ENCODE assay signal across 9 cellular contexts in genomic region chr17:50560931-50561750, GRCh38. TPM values are rescaled to one million over a fixed set of nuclear protein-coding genes. Genes with fewer than 3 reads are reported as not detected.
DNase-seq lines count a peak whose midpoint lies in the region; ATAC-seq, FAIRE-seq and TF ChIP-seq lines count a peak whose summit lies in the region.
"Had no signal": no experiment of that assay in that cellular context is flagged by ENCODE, and none has a peak within 500 bp of the region (broad histone marks: within the 10 kb centered on the region; RNA-seq: fewer than 3 reads in every experiment).

No MANE protein-coding gene starts in this region.

- BruUV-seq in K562 (replicated peaks; lab: Mats Ljungman, UMichigan): no TSS peak

- in situ Hi-C loops in K562 (cut with MboI): no loop called here

- H3K27me3 Mint-ChIP-seq in H9 (ENCODE audit: low read depth) (peaks cover 86% of the 10 kb centered on the region), nephron progenitor cell (ENCODE audit: low read depth, poor library complexity) (peaks cover 92% of the 10 kb centered on the region)
- H3K27me3 Mint-ChIP-seq in T-helper 2 cell treated with Interferon-gamma antibody and Interleukin-4, amounts not matched to agents 5 μg/mL and 100 μg/mL, for 36 hours (ENCODE audit: low read depth): peaks cover 70% of the 10 kb centered on the region

- no peak overlapping the region for H3K18ac ChIP-seq in H9 (ENCODE audit: insufficient read length, low read depth, low read length)

- no peak overlapping the region for H2BK120ac ChIP-seq in H9 (ENCODE audit: low read depth, low read length, poor library complexity, severe bottlenecking)

- no peak overlapping the region for H2BK20ac ChIP-seq in H9 (ENCODE audit: low read depth, low read length, poor library complexity, severe bottlenecking)

- no peak overlapping the region for H3K27ac Mint-ChIP-seq in H9
- H3K27ac Mint-ChIP-seq in nephron progenitor cell: no peak overlapping the region
- H3K27ac Mint-ChIP-seq in T-helper 2 cell treated with Interferon-gamma antibody and Interleukin-4, amounts not matched to agents 5 μg/mL and 100 μg/mL, for 36 hours: no peak overlapping the region

- H2BK12ac ChIP-seq in H9 (ENCODE audit: insufficient read length, low read depth, low read length): no peak overlapping the region

- no peak overlapping the region for H4K91ac ChIP-seq in H9 (ENCODE audit: insufficient read length, low read depth, low read length)

- peaks cover 2% of the 10 kb centered on the region; the same call in 1 of the 2 replicates for H3K4me1 ChIP-seq in H9 (ENCODE audit: insufficient read depth, low read length)
- peaks cover 9 to 38% of the 10 kb centered on the region in 2 experiments for H3K4me1 ChIP-seq in K562 (replicated peaks in 1 of 2; ENCODE audit: control insufficient read depth in 2 of 2, insufficient read depth in 2 of 2, low read length in 2 of 2)

- no peak overlapping the region for H3K9ac ChIP-seq in H9 (ENCODE audit: extremely low read depth, insufficient read length, low read length)
- 0 out of 4 replicates have a peak overlapping the region, but pooled peaks of 1 of the 2 experiments have one; percentile 46 for H3K9ac ChIP-seq in K562 (ENCODE audit: insufficient read depth in 1 of 2, low read depth in 2 of 2, low read length in 2 of 2)

- H3K4me3 ChIP-seq in K562: peak overlapping the region; percentile 37; the same call in 1 of the 2 replicates

- H3K27me3 ChIP-seq in H9 (ENCODE audit: insufficient read depth, low read length) (peaks cover 48% of the 10 kb centered on the region), K562 (ENCODE audit: control insufficient read depth in 2 of 2, insufficient read depth in 2 of 2, low read length in 2 of 2) (peaks cover 25 to 49% of the 10 kb centered on the region in 2 experiments)

- FAIRE-seq in K562 (lab: Jason Lieb, UNC): no peak

- H3K27ac ChIP-seq in H9 (ENCODE audit: insufficient read length, low read depth, low read length): no peak overlapping the region
- H3K27ac ChIP-seq in K562 (ENCODE audit: extremely low read depth, low read depth, low read length): no peak overlapping the region

- no peak for TF ChIP-seq EP300 in K562 (IDR thresholded peaks at IDR 0.05; ENCODE audit: low read length)

- no peak overlapping the region for H3K4ac ChIP-seq in H9 (ENCODE audit: low read depth, low read length)

- peaks cover 25 to 51% of the 10 kb centered on the region in 2 experiments for H3K4me1 Mint-ChIP-seq in H9
- H3K4me1 Mint-ChIP-seq in nephron progenitor cell: peaks cover 74% of the 10 kb centered on the region
- peaks cover 9% of the 10 kb centered on the region for H3K4me1 Mint-ChIP-seq in T-helper 2 cell treated with Interferon-gamma antibody and Interleukin-4, amounts not matched to agents 5 μg/mL and 100 μg/mL, for 36 hours (ENCODE audit: low read depth)

- no peak overlapping the region for H2BK15ac ChIP-seq in H9 (ENCODE audit: low read depth, low read length)

- H3K4me2 ChIP-seq in H9 (ENCODE audit: insufficient read depth, insufficient read length, low read length) (peak overlapping the region; percentile 74), K562 (ENCODE audit: insufficient read depth, low read length) (no peak overlapping the region)

- no peaks in the 10 kb centered on the region for H3K36me3 ChIP-seq in K562 (ENCODE audit: control insufficient read depth, insufficient read depth, low read length)

- H3K9me3 ChIP-seq in H9 (ENCODE audit: control insufficient read depth, low read depth, low read length) (no peaks in the 10 kb centered on the region), K562 (replicated peaks; ENCODE audit: control insufficient read depth, insufficient read depth, low read depth, low read length) (no peaks in the 10 kb centered on the region)

- TF ChIP-seq CTCF in H9 (conservative IDR thresholded peaks at IDR 0.05): no peak
- no peak for TF ChIP-seq CTCF in K562 (IDR thresholded peaks at IDR 0.05 in 2 of 3, conservative IDR thresholded peaks at IDR 0.05 in 1 of 3; ENCODE audit: insufficient read depth in 2 of 3, low read depth in 1 of 3, low read length in 3 of 3)
- no peak for TF ChIP-seq CTCF in nephron progenitor cell (IDR thresholded peaks at IDR 0.05)

- H2AFZ ChIP-seq in H9 (ENCODE audit: low read length) (no peak overlapping the region), K562 (ENCODE audit: low read depth, low read length) (no peak overlapping the region)

- H4K5ac ChIP-seq in H9 (ENCODE audit: insufficient read length, low read depth, low read length): no peak overlapping the region

- H3K36me3 Mint-ChIP-seq in H9 (ENCODE audit: insufficient read depth in 1 of 3, low read depth in 3 of 3) (no peaks in the 10 kb centered on the region; a peak in 1 of 7 replicates), nephron progenitor cell (ENCODE audit: low read depth) (no peaks in the 10 kb centered on the region)
- no peaks in the 10 kb centered on the region for H3K36me3 Mint-ChIP-seq in T-helper 2 cell treated with Interferon-gamma antibody and Interleukin-4, amounts not matched to agents 5 μg/mL and 100 μg/mL, for 36 hours (ENCODE audit: low read depth)

- no peak overlapping the region for H2AK5ac ChIP-seq in H9 (ENCODE audit: insufficient read length, low read length)

- no peak overlapping the region for H3K14ac ChIP-seq in H9 (ENCODE audit: insufficient read depth, low read length)

- no peak overlapping the region for H3T11ph ChIP-seq in H9 (ENCODE audit: low read length)

- TF ChIP-seq RAD21 in K562 (CRISPR knock-in tag; conservative IDR thresholded peaks at IDR 0.05 in 1 of 2, IDR thresholded peaks at IDR 0.05 in 1 of 2): no peak

- POLR2A ChIA-PET in K562 (lab: Yijun Ruan, JAX): interaction anchor here (0.5 to 1.6 kb wide), 5 partner anchors 10 to 156 kb away, joined by 3 to 7 read pairs (median 3); no protein-coding TSS in a partner anchor

- peak; percentile 3 for DNase-seq in COLO668 (lab: John Stamatoyannopoulos, UW; ENCODE audit: unreplicated experiment)
- peak; percentile 51 for DNase-seq in H9
- DNase-seq in K562 (ENCODE audit: extremely low read depth in 1 of 4, low spot score in 3 of 4): peak in 1 of 4 experiments; percentile 29
- peak; percentile 55 for DNase-seq in nephron progenitor cell
- no peak for DNase-seq in GM19240 (ENCODE audit: insufficient read length, low spot score)
- no peak for DNase-seq in T-helper 2 cell treated with Interferon-gamma antibody and Interleukin-4, amounts not matched to agents 5 μg/mL and 100 μg/mL, for 36 hours (ENCODE audit: low spot score)
- DNase-seq in HUDEP-2 (lab: John Stamatoyannopoulos, UW; ENCODE audit: unreplicated experiment in 76 of 76): no peak
- no peak for DNase-seq in T1000 (lab: John Stamatoyannopoulos, UW)

- H3K9me3 Mint-ChIP-seq in H9 (no peaks in the 10 kb centered on the region), nephron progenitor cell (no peaks in the 10 kb centered on the region)
- no peaks in the 10 kb centered on the region for H3K9me3 Mint-ChIP-seq in T-helper 2 cell treated with Interferon-gamma antibody and Interleukin-4, amounts not matched to agents 5 μg/mL and 100 μg/mL, for 36 hours

- no CpG with 5 or more reads among the region's 89 CpGs for WGBS in H9 (ENCODE audit: extremely low coverage, insufficient read length, low lambda C conversion rate)
- WGBS in K562 (ENCODE audit: insufficient coverage, low coverage, missing lambda C conversion rate): 11% methylated on average over 37 of the region's 89 CpGs

- peaks cover 26% of the 10 kb centered on the region for H3K23me2 ChIP-seq in H9 (ENCODE audit: insufficient read length, low read depth, low read length, poor library complexity, severe bottlenecking)

- intact Hi-C loops in K562 (cut with micrococcal nuclease): no loop called here

- H4K8ac ChIP-seq in H9 (replicated peaks; ENCODE audit: insufficient read length, low read depth, low read length): no peak overlapping the region

- no peak overlapping the region for H2BK5ac ChIP-seq in H9 (ENCODE audit: insufficient read length, low read length)

- no peaks in the 10 kb centered on the region for H3K9me1 ChIP-seq in K562 (ENCODE audit: control insufficient read depth, insufficient read depth, low read length)

- no peaks in the 10 kb centered on the region for H4K20me1 ChIP-seq in H9 (ENCODE audit: control insufficient read depth, insufficient read depth, insufficient read length)
- H4K20me1 ChIP-seq in K562 (replicated peaks; ENCODE audit: control insufficient read depth, insufficient read depth, low read length): peaks cover 20% of the 10 kb centered on the region; the same call in 1 of the 2 replicates

- H3K56ac ChIP-seq in H9 (ENCODE audit: insufficient read length, low read depth, low read length): no peak overlapping the region

- CTCF ChIA-PET in K562 (lab: Yijun Ruan, JAX; ENCODE audit: low intra/inter-chr PET ratio): no interaction called here

- no peak overlapping the region for H3K23ac ChIP-seq in H9 (ENCODE audit: insufficient read length, low read depth, low read length)

- H3K79me1 ChIP-seq in H9 (ENCODE audit: insufficient read depth, low read depth, low read length, poor library complexity, severe bottlenecking): no peaks in the 10 kb centered on the region

- ATAC-seq in K562: no peak

- TF ChIP-seq POLR2A in K562 (conservative IDR thresholded peaks at IDR 0.05): no peak

- peak overlapping the region; percentile 14 to 82 for H3K4me3 Mint-ChIP-seq in H9
- peak overlapping the region; percentile 58 for H3K4me3 Mint-ChIP-seq in nephron progenitor cell
- H3K4me3 Mint-ChIP-seq in T-helper 2 cell treated with Interferon-gamma antibody and Interleukin-4, amounts not matched to agents 5 μg/mL and 100 μg/mL, for 36 hours: no peak overlapping the region

- H3K79me2 ChIP-seq in H9 (ENCODE audit: insufficient read depth, low read length) (no peaks in the 10 kb centered on the region), K562 (ENCODE audit: control insufficient read depth, insufficient read depth, low read length) (no peaks in the 10 kb centered on the region)

RNA-seq across cellular contexts. Expression of gene CACNA1G, which starts 0.6 kb away (rescaled TPM):
- total RNA-seq in H9 (2021): 1.5 and 1.7 TPM in 2 replicates
- 0.23 TPM in 2 replicates for total RNA-seq in K562 (2011; cell fraction: chromatin; rRNA removed; ENCODE audit: low replicate concordance)
- total RNA-seq in K562 (2011; cell fraction: nucleolus; rRNA removed): not detected in 2 replicates
- total RNA-seq in K562 (2011; cell fraction: nucleoplasm; rRNA removed): not detected in 2 replicates
- total RNA-seq in K562 (2014; rRNA removed): not detected in 2 replicates
- total RNA-seq in K562 (2014; rRNA removed; fragmentation: Illumina TruSeq; extraction: Trizol): not detected in 2 replicates
- total RNA-seq in K562 (2015; rRNA removed; fragmentation: Illumina TruSeq; extraction: Trizol): not detected in 2 replicates
- not detected in 2 replicates for total RNA-seq in K562 (2021)
- polyA plus RNA-seq in K562 (2011; rRNA removed): 0.01 TPM in 1 of 2 replicates, not detected in the other
- polyA plus RNA-seq in K562 (2011; cell fraction: cytosol; rRNA removed): 0.07 TPM in 1 of 2 replicates, not detected in the other
- polyA plus RNA-seq in K562 (2011; cell fraction: nucleus; rRNA removed): 0.07 TPM in 2 replicates
- 0.06 TPM in 1 of 2 replicates, not detected in the other for polyA plus RNA-seq in K562 (2012)
- not detected in 2 replicates for polyA plus RNA-seq in K562 (2014; fragmentation: Illumina TruSeq; extraction: Trizol)
- polyA plus RNA-seq in K562 (2014; fragmentation: Nextera tagmentation; extraction: Ambion mirVana): not detected
- polyA plus RNA-seq in K562 (2014; rRNA removed): not detected in 2 replicates
- not detected in 2 replicates for polyA minus RNA-seq in K562 (2011; rRNA and poly(A)+ RNA removed)
- polyA minus RNA-seq in K562 (2011; cell fraction: cytosol; rRNA and poly(A)+ RNA removed): not detected in 2 replicates
- not detected in 2 replicates for polyA minus RNA-seq in K562 (2011; cell fraction: nucleus; rRNA and poly(A)+ RNA removed)

RNA-seq across cellular contexts. Expression of gene SPATA20, which starts 14.2 kb away (rescaled TPM):
- total RNA-seq in H9 (2021) (23.9 and 26.6 TPM in 2 replicates), K562 (2014; rRNA removed) (1.0 and 2.6 TPM in 2 replicates), K562 (2014; rRNA removed; fragmentation: Illumina TruSeq; extraction: Trizol) (0.67 and 0.80 TPM in 2 replicates), K562 (2015; rRNA removed; fragmentation: Illumina TruSeq; extraction: Trizol) (1.8 and 2.1 TPM in 2 replicates), K562 (2021) (2.5 and 3.2 TPM in 2 replicates)
- 6.5 and 16.4 TPM in 2 replicates for total RNA-seq in K562 (2011; cell fraction: chromatin; rRNA removed; ENCODE audit: low replicate concordance)
- total RNA-seq in K562 (2011; cell fraction: nucleolus; rRNA removed): 10.9 and 11.0 TPM in 2 replicates
- 5.4 and 7.9 TPM in 2 replicates for total RNA-seq in K562 (2011; cell fraction: nucleoplasm; rRNA removed)
- polyA plus RNA-seq in K562 (2011; rRNA removed) (1.5 and 5.8 TPM in 2 replicates), K562 (2014; fragmentation: Illumina TruSeq; extraction: Trizol) (1.3 and 2.1 TPM in 2 replicates), K562 (2014; fragmentation: Nextera tagmentation; extraction: Ambion mirVana) (under 1 TPM; 0.08 to 0.13 TPM), K562 (2014; rRNA removed) (3.7 and 4.0 TPM in 2 replicates)
- polyA plus RNA-seq in K562 (2011; cell fraction: cytosol; rRNA removed): 1.6 and 2.9 TPM in 2 replicates
- 33.3 and 59.9 TPM in 2 replicates for polyA plus RNA-seq in K562 (2011; cell fraction: nucleus; rRNA removed)
- 2.7 and 9.9 TPM in 2 replicates for polyA plus RNA-seq in K562 (2012)
- 1.6 and 1.8 TPM in 2 replicates for polyA minus RNA-seq in K562 (2011; rRNA and poly(A)+ RNA removed)
- polyA minus RNA-seq in K562 (2011; cell fraction: cytosol; rRNA and poly(A)+ RNA removed): 0.48 and 5.2 TPM in 2 replicates
- polyA minus RNA-seq in K562 (2011; cell fraction: nucleus; rRNA and poly(A)+ RNA removed): 7.9 and 20.1 TPM in 2 replicates

RNA-seq across cellular contexts. Expression of gene EPN3, which starts 28.6 kb away (rescaled TPM):
- 1.9 and 2.2 TPM in 2 replicates for total RNA-seq in H9 (2021)
- total RNA-seq in K562 (2011; cell fraction: chromatin; rRNA removed; ENCODE audit: low replicate concordance): 0.09 TPM in 1 of 2 replicates, not detected in the other
- total RNA-seq in K562 (2011; cell fraction: nucleolus; rRNA removed): 0.33 TPM in 1 of 2 replicates, not detected in the other
- total RNA-seq in K562 (2011; cell fraction: nucleoplasm; rRNA removed): not detected in 2 replicates
- not detected in 2 replicates for total RNA-seq in K562 (2014; rRNA removed)
- not detected in 2 replicates for total RNA-seq in K562 (2014; rRNA removed; fragmentation: Illumina TruSeq; extraction: Trizol)
- not detected in 2 replicates for total RNA-seq in K562 (2015; rRNA removed; fragmentation: Illumina TruSeq; extraction: Trizol)
- 0.16 TPM in 2 replicates for total RNA-seq in K562 (2021)
- not detected in 2 replicates for polyA plus RNA-seq in K562 (2011; rRNA removed)
- 0.01 TPM in 1 of 2 replicates, not detected in the other for polyA plus RNA-seq in K562 (2011; cell fraction: cytosol; rRNA removed)
- polyA plus RNA-seq in K562 (2011; cell fraction: nucleus; rRNA removed): 0.04 and 0.07 TPM in 2 replicates
- not detected in 2 replicates for polyA plus RNA-seq in K562 (2012)
- polyA plus RNA-seq in K562 (2014; fragmentation: Illumina TruSeq; extraction: Trizol): not detected in 2 replicates
- polyA plus RNA-seq in K562 (2014; fragmentation: Nextera tagmentation; extraction: Ambion mirVana): not detected
- polyA plus RNA-seq in K562 (2014; rRNA removed): not detected in 2 replicates
- 0.09 TPM in 1 of 2 replicates, not detected in the other for polyA minus RNA-seq in K562 (2011; rRNA and poly(A)+ RNA removed)
- not detected in 2 replicates for polyA minus RNA-seq in K562 (2011; cell fraction: cytosol; rRNA and poly(A)+ RNA removed)
- 0.11 TPM in 1 of 2 replicates, not detected in the other for polyA minus RNA-seq in K562 (2011; cell fraction: nucleus; rRNA and poly(A)+ RNA removed)
- total RNA-seq: subcutaneous adipose tissue had no signal

RNA-seq across cellular contexts. Expression of gene MYCBPAP, which starts 52.9 kb away (rescaled TPM):
- 1.7 and 1.9 TPM in 2 replicates for total RNA-seq in H9 (2021)
- not detected in 2 replicates for total RNA-seq in K562 (2011; cell fraction: chromatin; rRNA removed; ENCODE audit: low replicate concordance)
- 0.50 TPM in 1 of 2 replicates, not detected in the other for total RNA-seq in K562 (2011; cell fraction: nucleolus; rRNA removed)
- 0.31 and 1.5 TPM in 2 replicates for total RNA-seq in K562 (2011; cell fraction: nucleoplasm; rRNA removed)
- not detected in 2 replicates for total RNA-seq in K562 (2014; rRNA removed)
- not detected in 2 replicates for total RNA-seq in K562 (2014; rRNA removed; fragmentation: Illumina TruSeq; extraction: Trizol)
- not detected in 2 replicates for total RNA-seq in K562 (2015; rRNA removed; fragmentation: Illumina TruSeq; extraction: Trizol)
- total RNA-seq in K562 (2021): not detected in 2 replicates
- polyA plus RNA-seq in K562 (2011; rRNA removed): not detected in 2 replicates
- not detected in 2 replicates for polyA plus RNA-seq in K562 (2011; cell fraction: cytosol; rRNA removed)
- polyA plus RNA-seq in K562 (2011; cell fraction: nucleus; rRNA removed): 0.07 TPM in 1 of 2 replicates, not detected in the other
- polyA plus RNA-seq in K562 (2012): not detected in 2 replicates
- not detected in 2 replicates for polyA plus RNA-seq in K562 (2014; fragmentation: Illumina TruSeq; extraction: Trizol)
- polyA plus RNA-seq in K562 (2014; fragmentation: Nextera tagmentation; extraction: Ambion mirVana): not detected
- not detected in 2 replicates for polyA plus RNA-seq in K562 (2014; rRNA removed)
- not detected in 2 replicates for polyA minus RNA-seq in K562 (2011; rRNA and poly(A)+ RNA removed)
- polyA minus RNA-seq in K562 (2011; cell fraction: cytosol; rRNA and poly(A)+ RNA removed): not detected in 2 replicates
- polyA minus RNA-seq in K562 (2011; cell fraction: nucleus; rRNA and poly(A)+ RNA removed): not detected in 2 replicates

Comparison
In these comparisons a context has a peak if more than half of its experiments do, and no peak if none do; other contexts are left out.
1. DNase-seq: peak in COLO668 (single experiment), H9 (single experiment) and nephron progenitor cell (single experiment); none in GM19240 (single experiment), T-helper 2 cell treated with Interferon-gamma antibody and Interleukin-4, amounts not matched to agents 5 μg/mL and 100 μg/mL, for 36 hours (single experiment), HUDEP-2 (0 of 76) and T1000 (single experiment).